Comparison of ENCODE assay signal across 13 cellular contexts in the genomic region with DNA sequence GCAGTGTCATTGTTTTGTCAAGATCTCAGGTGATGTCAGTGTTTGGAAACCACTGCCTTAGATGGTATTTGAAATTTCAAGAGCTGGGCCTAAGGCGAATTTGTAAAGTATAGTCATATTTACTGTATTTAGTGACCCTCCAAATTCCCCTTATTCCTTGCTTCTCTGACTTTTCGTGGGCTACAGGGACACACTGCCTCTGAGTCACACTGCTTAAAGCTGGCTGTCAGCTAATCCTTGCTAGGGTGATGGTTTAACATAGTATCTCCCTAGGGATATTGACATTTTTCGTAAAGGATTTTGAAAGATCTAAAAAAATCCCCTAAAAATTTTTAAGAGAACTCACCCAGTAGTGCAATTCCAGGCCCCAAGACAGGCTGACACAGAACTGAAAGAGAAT. TPM values are rescaled to one million over a fixed set of nuclear protein-coding genes. Genes with fewer than 3 reads are reported as not detected.
"Had no signal": no experiment of that assay in that cellular context is flagged by ENCODE, and none has a peak within 500 bp of the region (broad histone marks: within the 10 kb centered on the region; RNA-seq: fewer than 3 reads in every experiment).

No MANE protein-coding gene starts in this region.

- H3K36me3 ChIP-seq: cardiac muscle cell, left ventricle myocardium inferior, right atrium auricular region, suprapubic skin, upper lobe of left lung had no signal

- H3K4me3 ChIP-seq: cardiac muscle cell, right atrium auricular region, suprapubic skin had no signal

- H2AFZ ChIP-seq: parathyroid adenoma had no signal

- H3K79me2 ChIP-seq: parathyroid adenoma had no signal

- DNase-seq: activated CD4-positive, alpha-beta memory T cell treated with anti-CD3 and anti-CD28 coated beads for 36 hours; activated CD4-positive, alpha-beta T cell treated with anti-CD3 and anti-CD28 coated beads for 1 hour; activated naive CD8-positive, alpha-beta T cell treated with anti-CD3 and anti-CD28 coated beads, Interleukin-2, amount 10 ng/mL, durations not matched to agents 7 days and 5 days; activated T-cell treated with anti-CD3 and anti-CD28 coated beads, Interleukin-2, amount 50 U/mL, for 48 hours; anterior cingulate cortex; islet precursor cell; left ventricle myocardium inferior; stimulated activated naive CD4-positive, alpha-beta T cell treated with Interleukin-2 at 50 U/mL for 16 hours; upper lobe of left lung had no signal

- H3K9me3 ChIP-seq: left ventricle myocardium inferior, right atrium auricular region, suprapubic skin, upper lobe of left lung had no signal

- H3K27ac ChIP-seq: cardiac muscle cell, left ventricle myocardium inferior, parathyroid adenoma, right atrium auricular region, suprapubic skin had no signal

- H3K4me1 ChIP-seq: parathyroid adenoma had no signal

- H3K9ac ChIP-seq: parathyroid adenoma had no signal

RNA-seq across cellular contexts. Expression of a gene that starts 4.1 kb away (rescaled TPM):
- total RNA-seq: activated naive CD8-positive, alpha-beta T cell treated with anti-CD3 and anti-CD28 coated beads, Interleukin-2, amount 10 ng/mL, durations not matched to agents 7 days and 5 days had no signal
- polyA plus RNA-seq: cardiac muscle cell had no signal
